In genomic region chr1:29282924-29283803, GRCh38 we compare ENCODE assay signal across 8 cellular contexts. TPM values are rescaled to one million over a fixed set of nuclear protein-coding genes. Genes with fewer than 3 reads are reported as not detected.
DNase-seq lines count a peak whose midpoint lies in the region; ATAC-seq and TF ChIP-seq lines count a peak whose summit lies in the region.

No MANE protein-coding gene starts in this region.

- intact Hi-C loops in adrenal gland (cut with DNase I), result no loop called here

- H3K4me1 ChIP-seq in MM.1S (ENCODE audit: low read length) (no peaks in the 10 kb centered on the region), adrenal gland (replicated peaks in 1 of 2) (peaks cover 0 to 4% of the 10 kb centered on the region in 2 donors)

- no peaks in the 10 kb centered on the region for H4K20me1 ChIP-seq in MM.1S (ENCODE audit: insufficient read depth, low read length)

- H3K27ac Mint-ChIP-seq in immature natural killer cell, result peak overlapping the region in 1 of 6 donors; percentile 16

- no peak for TF ChIP-seq POLR2A in adrenal gland (IDR thresholded peaks at IDR 0.05)

- no peak for ATAC-seq in GM19397 (IDR thresholded peaks at IDR 0.05; ENCODE audit: unreplicated experiment)

- peak; percentile 28 for DNase-seq in DMS153 (lab: John Stamatoyannopoulos, UW)
- no peak for DNase-seq in DMS153 treated with DMSO at 0.1 percent for 48 hours (lab: John Stamatoyannopoulos, UW; ENCODE audit: unreplicated experiment)
- peak; percentile 30 for DNase-seq in MM.1S
- peak in 6 of 7 donors; percentile 53 to 84 (median 73) for DNase-seq in adrenal gland
- peak in 1 of 3 donors; percentile 6 for DNase-seq in immature natural killer cell
- no peak for DNase-seq in putamen (ENCODE audit: low spot score)
- DNase-seq in OCI-M2 (lab: John Stamatoyannopoulos, UW; ENCODE audit: unreplicated experiment), result no peak

- H3K4me3 ChIP-seq in MM.1S (ENCODE audit: low read length) (peak overlapping the region; percentile 31; the same call in 1 of the 2 replicates), adrenal gland (no peak overlapping the region)

- H3K4me2 ChIP-seq in MM.1S (ENCODE audit: low read depth, low read length), result peak overlapping the region; percentile 50; the same call in 1 of the 2 replicates

- H3K27ac ChIP-seq in MM.1S (ENCODE audit: low read length) (no peak overlapping the region), adrenal gland (peak overlapping the region in 1 of 5 donors; percentile 16)

- H3K79me2 ChIP-seq in MM.1S (ENCODE audit: low read length), result no peaks in the 10 kb centered on the region

- no peaks in the 10 kb centered on the region for H3F3A ChIP-seq in MM.1S (ENCODE audit: insufficient read depth, low read length)

- 44 to 54% (median 50%) methylated on average over 12 to 16 of the region's 16 CpGs for WGBS in adrenal gland, 4 donors

- H3K9me2 ChIP-seq in MM.1S (replicated peaks; ENCODE audit: insufficient read depth, low read length), result no peaks in the 10 kb centered on the region

- H2AFZ ChIP-seq in MM.1S (ENCODE audit: low read length), result peak overlapping the region; percentile 97

- H3K4me3 Mint-ChIP-seq in immature natural killer cell, result peak overlapping the region; percentile 15 to 76 (median 54)

- no peaks in the 10 kb centered on the region for H3K9me3 Mint-ChIP-seq in immature natural killer cell

- H3K9me3 ChIP-seq in MM.1S (replicated peaks; ENCODE audit: insufficient read depth, low read length), result no peaks in the 10 kb centered on the region
- H3K9me3 ChIP-seq in adrenal gland (replicated peaks in 1 of 3), result no peaks in the 10 kb centered on the region

- H3K9ac ChIP-seq in MM.1S (ENCODE audit: low read length), result no peak overlapping the region

- peaks cover 4 to 7% of the 10 kb centered on the region in 2 donors for H3K4me1 Mint-ChIP-seq in immature natural killer cell

- TF ChIP-seq CTCF in MM.1S (IDR thresholded peaks at IDR 0.05; ENCODE audit: low read length), result no peak
- TF ChIP-seq CTCF in adrenal gland (IDR thresholded peaks at IDR 0.05), result no peak

- peaks cover 0 to 4% (median 0%) of the 10 kb centered on the region in 3 donors for H3K27me3 Mint-ChIP-seq in immature natural killer cell (ENCODE audit: low read depth in 3 of 3)

- peaks cover 66% of the 10 kb centered on the region for H3K27me3 ChIP-seq in MM.1S (replicated peaks; ENCODE audit: insufficient read depth, low read length)
- no peaks in the 10 kb centered on the region for H3K27me3 ChIP-seq in adrenal gland

- peaks cover 0 to 2% (median 0%) of the 10 kb centered on the region in 3 donors for H3K36me3 Mint-ChIP-seq in immature natural killer cell

- no peaks in the 10 kb centered on the region for H3K36me3 ChIP-seq in MM.1S (replicated peaks; ENCODE audit: insufficient read depth, low read length)
- no peaks in the 10 kb centered on the region for H3K36me3 ChIP-seq in adrenal gland (replicated peaks in 1 of 2)

RNA-seq across cellular contexts. Expression of gene PTPRU, which starts 46.8 kb away (rescaled TPM):
- total RNA-seq in adrenal gland, result 10 to 100 TPM in 3 of 8 donors, 1 to 10 TPM in 5; 5.3 to 14.4 (median 7.7) TPM
- 1 to 10 TPM; 1.4 to 9.3 (median 4.4) TPM for polyA plus RNA-seq in adrenal gland
- not detected for polyA plus RNA-seq in immature natural killer cell

RNA-seq across cellular contexts. Expression of gene MECR, which starts 52.4 kb away (rescaled TPM):
- total RNA-seq in adrenal gland, result 10 to 100 TPM; 26.1 to 53.1 (median 31.8) TPM
- polyA plus RNA-seq in adrenal gland (10 to 100 TPM; 27.4 to 49.0 (median 35.3) TPM), immature natural killer cell (10 to 100 TPM in 2 of 3 donors, 1 to 10 TPM in 1; 6.5 to 14.0 (median 11.3) TPM)

Comparison
In these comparisons a context has a peak if more than half of its experiments do, and no peak if none do; other contexts are left out.
1. DNase-seq: peak in DMS153 (single experiment), MM.1S (single experiment) and adrenal gland (6 of 7); none in DMS153 treated with DMSO at 0.1 percent for 48 hours (single experiment), putamen (single experiment) and OCI-M2 (single experiment).